ENCODE assay signal across 28 cellular contexts in genomic region chr18:48179666-48180065, GRCh38.
"Had no signal": no experiment of that assay in that cellular context is flagged by ENCODE, and none has a peak within 500 bp of the region (broad histone marks: within the 10 kb centered on the region; RNA-seq: fewer than 3 reads in every experiment).

No MANE protein-coding gene starts in this region.

- H3K4me1 ChIP-seq: neural progenitor cell, psoas muscle, sigmoid colon, stomach, thyroid gland, upper lobe of left lung, vagina had no signal

- H3K4me2 ChIP-seq: neural progenitor cell had no signal

- H3K27me3 ChIP-seq: neural progenitor cell, ovary, right lobe of liver, sigmoid colon, stomach, thyroid gland, tibial nerve, upper lobe of left lung, vagina had no signal

- H2AFZ ChIP-seq: neural progenitor cell, parathyroid adenoma had no signal

- H3K27ac ChIP-seq: neural progenitor cell, ovary, parathyroid adenoma, psoas muscle, right lobe of liver, sigmoid colon, stomach, thoracic aorta, thyroid gland, tibial nerve, upper lobe of left lung, vagina had no signal

- H3K36me3 ChIP-seq: neural progenitor cell, ovary, right lobe of liver, sigmoid colon, stomach, thoracic aorta, thyroid gland, tibial nerve, upper lobe of left lung, vagina had no signal

- H3K9me3 ChIP-seq: ovary, psoas muscle, right lobe of liver, sigmoid colon, stomach, thoracic aorta, thyroid gland, tibial nerve, upper lobe of left lung, vagina had no signal

- H3K4me1 Mint-ChIP-seq: stimulated activated effector memory CD8-positive, alpha-beta T cell treated with anti-CD3 and anti-CD28 coated beads, Interleukin-12 subunit alpha, Interleukin-12 subunit beta, amount 100 ng/mL, for 72 hours; stimulated activated naive B cell treated with anti-CD40 and anti-IgM and Interleukin-4, amounts not matched to agents 10 μg/mL and 1 μg/mL and 100 μg/mL, for 72 hours had no signal

- H3K27ac Mint-ChIP-seq: natural killer cell treated with Interleukin-12 subunit alpha and Interleukin-12 subunit beta and Interleukin-15 and Interleukin-18, amount 100 ng/mL, for 72 hours; progenitor cell of endocrine pancreas; stimulated activated effector memory CD8-positive, alpha-beta T cell treated with anti-CD3 and anti-CD28 coated beads, Interleukin-12 subunit alpha, Interleukin-12 subunit beta, amount 100 ng/mL, for 72 hours; stimulated activated naive B cell treated with anti-CD40 and anti-IgM and Interleukin-4, amounts not matched to agents 10 μg/mL and 1 μg/mL and 100 μg/mL, for 72 hours; stimulated activated naive CD8-positive, alpha-beta T cell treated with anti-CD3 and anti-CD28 coated beads, Interleukin-15, Interleukin-2, amounts not matched to agents 100 ng/mL and 50 ng/mL, for 24 hours had no signal

- DNase-seq: occipital lobe; ovary; posterior cingulate gyrus; psoas muscle; right cardiac atrium; right lobe of liver; small intestine; stimulated activated CD4-positive, alpha-beta T cell treated with anti-CD3 and anti-CD28 coated beads, Interleukin-15, amount 100 ng/mL, for 24 hours; stimulated activated CD4-positive, alpha-beta T cell treated with anti-CD3 and anti-CD28 coated beads, Interleukin-2, amount 100 ng/mL, for 24 hours; stimulated activated CD4-positive, alpha-beta T cell treated with anti-CD3 and anti-CD28 coated beads, Interleukin-2, amount 100 ng/mL, for 48 hours; stimulated activated CD4-positive, alpha-beta T cell treated with anti-CD3 and anti-CD28 coated beads, Interleukin-4, amount 100 ng/mL, for 24 hours; stimulated activated naive B cell treated with anti-CD40 and anti-IgM and Interleukin-4, amounts not matched to agents 10 μg/mL and 1 μg/mL and 100 μg/mL, for 72 hours; stimulated activated naive CD4-positive, alpha-beta T cell treated with Interleukin-2 at 50 U/mL for 16 hours; thyroid gland; trophoblast cell; upper lobe of left lung had no signal

- H3K4me3 ChIP-seq: neural progenitor cell, ovary, psoas muscle, right lobe of liver, sigmoid colon, stomach, thoracic aorta, thyroid gland, tibial nerve, upper lobe of left lung, vagina had no signal

- H3K4me3 Mint-ChIP-seq: natural killer cell treated with Interleukin-12 subunit alpha and Interleukin-12 subunit beta and Interleukin-15 and Interleukin-18, amount 100 ng/mL, for 72 hours; neural progenitor cell; stimulated activated effector memory CD8-positive, alpha-beta T cell treated with anti-CD3 and anti-CD28 coated beads, Interleukin-12 subunit alpha, Interleukin-12 subunit beta, amount 100 ng/mL, for 72 hours; stimulated activated naive B cell treated with anti-CD40 and anti-IgM and Interleukin-4, amounts not matched to agents 10 μg/mL and 1 μg/mL and 100 μg/mL, for 72 hours; stimulated activated naive CD8-positive, alpha-beta T cell treated with anti-CD3 and anti-CD28 coated beads, Interleukin-15, Interleukin-2, amounts not matched to agents 100 ng/mL and 50 ng/mL, for 24 hours had no signal

- FAIRE-seq: small intestine, urothelium cell line had no signal

- H3K79me2 ChIP-seq: parathyroid adenoma had no signal

- H3K9ac ChIP-seq: neural progenitor cell, parathyroid adenoma had no signal

- H3K9me3 Mint-ChIP-seq: natural killer cell treated with Interleukin-12 subunit alpha and Interleukin-12 subunit beta and Interleukin-15 and Interleukin-18, amount 100 ng/mL, for 72 hours; stimulated activated naive CD8-positive, alpha-beta T cell treated with anti-CD3 and anti-CD28 coated beads, Interleukin-15, Interleukin-2, amounts not matched to agents 100 ng/mL and 50 ng/mL, for 24 hours had no signal

- H3K36me3 Mint-ChIP-seq: natural killer cell treated with Interleukin-12 subunit alpha and Interleukin-12 subunit beta and Interleukin-15 and Interleukin-18, amount 100 ng/mL, for 72 hours; neural progenitor cell; stimulated activated effector memory CD8-positive, alpha-beta T cell treated with anti-CD3 and anti-CD28 coated beads, Interleukin-12 subunit alpha, Interleukin-12 subunit beta, amount 100 ng/mL, for 72 hours; stimulated activated naive B cell treated with anti-CD40 and anti-IgM and Interleukin-4, amounts not matched to agents 10 μg/mL and 1 μg/mL and 100 μg/mL, for 72 hours had no signal
